14 cellular contexts compared by ENCODE assay signal in genomic region chr22:37167981-37168647, GRCh38. TPM values are rescaled to one million over a fixed set of nuclear protein-coding genes. Genes with fewer than 3 reads are reported as not detected.
DNase-seq lines count a peak whose midpoint lies in the region; ATAC-seq lines count a peak whose summit lies in the region.
"Had no signal": no experiment of that assay in that cellular context is flagged by ENCODE, and none has a peak within 500 bp of the region (broad histone marks: within the 10 kb centered on the region; RNA-seq: fewer than 3 reads in every experiment).

No MANE protein-coding gene starts in this region.

- H3K27ac Mint-ChIP-seq in activated CD4-positive, alpha-beta T cell treated with anti-CD3 and anti-CD28 coated beads, Interleukin-2, amount 10 ng/mL, durations not matched to agents 7 days and 5 days = peak overlapping the region; percentile 44
- H3K27ac Mint-ChIP-seq in activated CD4-positive, alpha-beta memory T cell treated with anti-CD3 and anti-CD28 coated beads for 36 hours = peak overlapping the region; percentile 52
- peak overlapping the region; percentile 10 for H3K27ac Mint-ChIP-seq in stimulated activated memory B cell treated with anti-CD40 and anti-IgM and Interleukin-4, amounts not matched to agents 10 μg/mL and 1 μg/mL and 100 μg/mL, for 72 hours

- H3K4me3 Mint-ChIP-seq in activated CD4-positive, alpha-beta T cell treated with anti-CD3 and anti-CD28 coated beads, Interleukin-2, amount 10 ng/mL, durations not matched to agents 7 days and 5 days = peak overlapping the region; percentile 6
- peak overlapping the region; percentile 68 for H3K4me3 Mint-ChIP-seq in activated CD4-positive, alpha-beta memory T cell treated with anti-CD3 and anti-CD28 coated beads for 36 hours
- H3K4me3 Mint-ChIP-seq in stimulated activated memory B cell treated with anti-CD40 and anti-IgM and Interleukin-4, amounts not matched to agents 10 μg/mL and 1 μg/mL and 100 μg/mL, for 72 hours = no peak overlapping the region
- H3K4me3 Mint-ChIP-seq: H9 had no signal

- H3K9me3 Mint-ChIP-seq in activated CD4-positive, alpha-beta T cell treated with anti-CD3 and anti-CD28 coated beads, Interleukin-2, amount 10 ng/mL, durations not matched to agents 7 days and 5 days = no peaks in the 10 kb centered on the region
- H3K9me3 Mint-ChIP-seq in activated CD4-positive, alpha-beta memory T cell treated with anti-CD3 and anti-CD28 coated beads for 36 hours = no peaks in the 10 kb centered on the region
- H3K9me3 Mint-ChIP-seq in stimulated activated memory B cell treated with anti-CD40 and anti-IgM and Interleukin-4, amounts not matched to agents 10 μg/mL and 1 μg/mL and 100 μg/mL, for 72 hours = no peaks in the 10 kb centered on the region
- H3K9me3 Mint-ChIP-seq: H9 had no signal

- intact Hi-C loops in activated CD4-positive, alpha-beta memory T cell treated with anti-CD3 and anti-CD28 coated beads for 36 hours (cut with micrococcal nuclease) = no loop called here

- no peak for DNase-seq in activated CD4-positive, alpha-beta T cell treated with anti-CD3 and anti-CD28 coated beads, Interleukin-2, amount 10 ng/mL, durations not matched to agents 7 days and 5 days
- no peak for DNase-seq in activated CD4-positive, alpha-beta T cell treated with anti-CD3 and anti-CD28 coated beads for 48 hours
- peak; percentile 44 for DNase-seq in activated CD4-positive, alpha-beta memory T cell treated with anti-CD3 and anti-CD28 coated beads for 36 hours
- DNase-seq in islet precursor cell (peak; percentile 24), globus pallidus (ENCODE audit: low spot score) (no peak), T-helper 9 cell (no peak)
- no peak for DNase-seq in stimulated activated naive CD4-positive, alpha-beta T cell treated with Interleukin-2 at 50 U/mL for 16 hours (lab: John Stamatoyannopoulos, UW)
- DNase-seq: DMS79 treated with DMSO at 0.1 percent for 48 hours, foreskin keratinocyte, H9, NCI-H146 had no signal

- no peak for ATAC-seq in stimulated activated memory B cell treated with anti-CD40 and anti-IgM and Interleukin-4, amounts not matched to agents 10 μg/mL and 1 μg/mL and 100 μg/mL, for 72 hours
- ATAC-seq: foreskin keratinocyte had no signal

- H3K36me3 Mint-ChIP-seq in activated CD4-positive, alpha-beta T cell treated with anti-CD3 and anti-CD28 coated beads, Interleukin-2, amount 10 ng/mL, durations not matched to agents 7 days and 5 days (ENCODE audit: low read depth) = no peaks in the 10 kb centered on the region
- no peaks in the 10 kb centered on the region for H3K36me3 Mint-ChIP-seq in activated CD4-positive, alpha-beta memory T cell treated with anti-CD3 and anti-CD28 coated beads for 36 hours
- no peaks in the 10 kb centered on the region for H3K36me3 Mint-ChIP-seq in stimulated activated memory B cell treated with anti-CD40 and anti-IgM and Interleukin-4, amounts not matched to agents 10 μg/mL and 1 μg/mL and 100 μg/mL, for 72 hours

- POLR2A ChIA-PET in activated CD4-positive, alpha-beta T cell treated with anti-CD3 and anti-CD28 coated beads, Interleukin-2, amount 10 ng/mL, durations not matched to agents 7 days and 5 days (lab: Charles Lee) = no interaction called here
- POLR2A ChIA-PET in activated CD4-positive, alpha-beta memory T cell treated with anti-CD3 and anti-CD28 coated beads for 36 hours (lab: Charles Lee) = interaction anchor here (8.8 kb wide), 1 partner anchor 19 kb away, joined by 240 read pairs; the partner anchor contains the start of gene IL2RB

- H3K4me1 Mint-ChIP-seq in activated CD4-positive, alpha-beta T cell treated with anti-CD3 and anti-CD28 coated beads, Interleukin-2, amount 10 ng/mL, durations not matched to agents 7 days and 5 days = peaks cover 78% of the 10 kb centered on the region
- peaks cover 65% of the 10 kb centered on the region for H3K4me1 Mint-ChIP-seq in activated CD4-positive, alpha-beta memory T cell treated with anti-CD3 and anti-CD28 coated beads for 36 hours (ENCODE audit: low read depth)
- peaks cover 37% of the 10 kb centered on the region for H3K4me1 Mint-ChIP-seq in stimulated activated memory B cell treated with anti-CD40 and anti-IgM and Interleukin-4, amounts not matched to agents 10 μg/mL and 1 μg/mL and 100 μg/mL, for 72 hours

- CTCF ChIA-PET in activated CD4-positive, alpha-beta T cell treated with anti-CD3 and anti-CD28 coated beads, Interleukin-2, amount 10 ng/mL, durations not matched to agents 7 days and 5 days (lab: Charles Lee) = interaction anchor here (1.0 to 1.3 kb wide), 4 partner anchors 12 to 45 kb away, joined by 3 to 5 read pairs (median 4); no protein-coding TSS in a partner anchor
- CTCF ChIA-PET in activated CD4-positive, alpha-beta memory T cell treated with anti-CD3 and anti-CD28 coated beads for 36 hours (lab: Charles Lee) = interaction anchor here (1.1 to 8.4 kb wide), 4 partner anchors 18 to 93 kb away, joined by 3 to 183 read pairs (median 28); partner anchors contain the start of gene IL2RB

- H3K27me3 Mint-ChIP-seq in activated CD4-positive, alpha-beta T cell treated with anti-CD3 and anti-CD28 coated beads, Interleukin-2, amount 10 ng/mL, durations not matched to agents 7 days and 5 days = no peaks in the 10 kb centered on the region
- no peaks in the 10 kb centered on the region for H3K27me3 Mint-ChIP-seq in activated CD4-positive, alpha-beta memory T cell treated with anti-CD3 and anti-CD28 coated beads for 36 hours
- H3K27me3 Mint-ChIP-seq in stimulated activated memory B cell treated with anti-CD40 and anti-IgM and Interleukin-4, amounts not matched to agents 10 μg/mL and 1 μg/mL and 100 μg/mL, for 72 hours = no peaks in the 10 kb centered on the region

RNA-seq across cellular contexts. Expression of gene IL2RB, which starts 18.4 kb away (rescaled TPM):
- 100 to 1,000 TPM; 100 to 115 TPM for total RNA-seq in activated CD4-positive, alpha-beta T cell treated with anti-CD3 and anti-CD28 coated beads, Interleukin-2, amount 10 ng/mL, durations not matched to agents 7 days and 5 days
- total RNA-seq in activated CD4-positive, alpha-beta memory T cell treated with anti-CD3 and anti-CD28 coated beads for 36 hours = 100 to 1,000 TPM; 306 to 310 TPM

RNA-seq across cellular contexts. Expression of gene C1QTNF6, which starts 19.9 kb away (rescaled TPM):
- 1 to 10 TPM; 7.6 to 8.3 TPM for total RNA-seq in activated CD4-positive, alpha-beta T cell treated with anti-CD3 and anti-CD28 coated beads, Interleukin-2, amount 10 ng/mL, durations not matched to agents 7 days and 5 days
- total RNA-seq in activated CD4-positive, alpha-beta memory T cell treated with anti-CD3 and anti-CD28 coated beads for 36 hours = 10 to 100 TPM; 11.1 to 13.0 TPM

RNA-seq across cellular contexts. Expression of gene SSTR3, which starts 44.2 kb away (rescaled TPM):
- 10 to 100 TPM; 10.1 to 10.2 TPM for total RNA-seq in activated CD4-positive, alpha-beta T cell treated with anti-CD3 and anti-CD28 coated beads, Interleukin-2, amount 10 ng/mL, durations not matched to agents 7 days and 5 days
- total RNA-seq in activated CD4-positive, alpha-beta memory T cell treated with anti-CD3 and anti-CD28 coated beads for 36 hours = 1 to 10 TPM; 8.5 to 9.3 TPM
- total RNA-seq: astrocyte, foreskin keratinocyte, kidney epithelial cell had no signal

RNA-seq across cellular contexts. Expression of gene TMPRSS6, which starts 58.6 kb away (rescaled TPM):
- total RNA-seq in activated CD4-positive, alpha-beta T cell treated with anti-CD3 and anti-CD28 coated beads, Interleukin-2, amount 10 ng/mL, durations not matched to agents 7 days and 5 days = under 1 TPM; 0.50 to 0.73 TPM
- 10 to 100 TPM; 39.9 to 42.1 TPM for total RNA-seq in activated CD4-positive, alpha-beta memory T cell treated with anti-CD3 and anti-CD28 coated beads for 36 hours
- total RNA-seq: astrocyte, foreskin keratinocyte, H9, kidney epithelial cell had no signal

Comparison
In these comparisons a context has a peak if more than half of its experiments do, and no peak if none do; other contexts are left out.
1. DNase-seq: peak in activated CD4-positive, alpha-beta memory T cell treated with anti-CD3 and anti-CD28 coated beads for 36 hours (single experiment) and islet precursor cell (single experiment); none in activated CD4-positive, alpha-beta T cell treated with anti-CD3 and anti-CD28 coated beads, Interleukin-2, amount 10 ng/mL, durations not matched to agents 7 days and 5 days (single experiment), activated CD4-positive, alpha-beta T cell treated with anti-CD3 and anti-CD28 coated beads for 48 hours (single experiment), globus pallidus (single experiment), stimulated activated naive CD4-positive, alpha-beta T cell treated with Interleukin-2 at 50 U/mL for 16 hours (single experiment) and T-helper 9 cell (single experiment).
2. Peak in every context shown above with its lines, with median percentiles within 50 percentile points of each other: H3K27ac Mint-ChIP-seq.